Comparison of ENCODE assay signal across 8 cellular contexts in the genomic region with DNA sequence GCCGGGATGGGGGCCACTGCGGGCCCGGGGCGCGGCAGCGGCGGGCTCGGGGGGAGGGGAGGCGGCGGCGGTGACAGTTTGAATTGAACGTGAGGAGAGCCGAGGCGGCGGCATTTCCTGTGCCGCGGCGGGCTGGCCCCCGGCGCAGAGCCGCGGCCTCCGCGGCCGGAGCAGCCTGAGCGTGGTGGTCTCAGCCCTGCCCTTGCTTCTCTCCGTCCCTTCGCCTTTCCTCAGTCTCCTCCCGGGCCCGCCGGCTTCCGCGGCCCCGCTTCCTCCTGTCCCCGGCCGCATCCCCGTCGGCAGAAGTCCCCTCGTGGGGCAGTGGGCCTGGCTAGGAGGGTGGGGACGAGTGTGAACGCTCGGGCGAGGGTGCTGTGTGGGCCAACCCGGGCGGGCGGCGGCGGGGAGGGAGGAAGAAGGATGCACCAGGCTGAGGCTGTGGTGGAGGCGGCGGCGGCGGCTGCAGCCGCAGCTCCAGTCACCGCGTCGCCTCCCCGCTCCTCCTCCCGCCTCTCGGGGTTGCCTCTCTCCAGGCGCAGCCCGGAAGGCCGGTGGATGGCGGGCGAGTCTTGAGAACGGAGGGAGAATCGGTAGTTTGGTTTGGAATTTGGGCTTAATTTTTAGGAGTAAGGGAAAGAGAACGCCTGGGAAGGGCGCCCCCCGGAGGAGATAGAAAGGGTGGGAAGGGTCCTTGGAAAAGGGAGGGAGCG.
A peak's percentile ranks its signal among the peaks of the same experiment; 100 is the strongest.
DNase-seq lines count a peak whose midpoint lies in the region; ATAC-seq lines count a peak whose summit lies in the region.

No MANE protein-coding gene starts in this region.

- ATAC-seq in GM18517 (IDR thresholded peaks at IDR 0.05; ENCODE audit: unreplicated experiment) (peak; percentile 40), HG03060 (IDR thresholded peaks at IDR 0.05; ENCODE audit: low read depth, unreplicated experiment) (peak; percentile 9)
- peak; percentile 31 to 39 for ATAC-seq in activated CD4-positive, CD25-positive, alpha-beta regulatory T cell treated with anti-CD3 and anti-CD28 coated beads, Interleukin-2, amount 50 U/mL, for 24 hours

- in situ Hi-C loops in ACHN (cut with HindIII; ENCODE audit: low pct_ligation_motif_present, low pct_unique_long_range_greater_than_20kb, low sequenced_read_pairs): no loop called here

- DNase-seq in ACHN (peak; percentile 77), NCI-H226 (peak; percentile 78), cerebellar cortex (ENCODE audit: low spot score) (peak; percentile 72), kidney tubule cell (ENCODE audit: low spot score) (peak; percentile 74)
- peak; percentile 34 to 65 (median 46) for DNase-seq in stimulated activated CD4-positive, alpha-beta T cell treated with anti-CD3 and anti-CD28 coated beads, Interleukin-1b, Interleukin-23, amount 100 ng/mL, for 24 hours (ENCODE audit: low read depth in 4 of 4, low spot score in 1 of 4)

Comparison
In these comparisons a context has a peak if more than half of its experiments do, and no peak if none do; other contexts are left out.
1. Peak in every context shown above with its lines: DNase-seq and ATAC-seq.